In genomic region chr14:95156765-95157194, GRCh38 we compare ENCODE assay signal across 8 cellular contexts. TPM values are rescaled to one million over a fixed set of nuclear protein-coding genes. Genes with fewer than 3 reads are reported as not detected.
DNase-seq lines count a peak whose midpoint lies in the region; ATAC-seq and TF ChIP-seq lines count a peak whose summit lies in the region.

No MANE protein-coding gene starts in this region.

- H3K4me3 Mint-ChIP-seq in immature natural killer cell, result peak overlapping the region; percentile 72 to 88 (median 84)

- peak; percentile 12 for ATAC-seq in GM18870 (IDR thresholded peaks at IDR 0.05; ENCODE audit: unreplicated experiment)
- ATAC-seq in HG03097 (IDR thresholded peaks at IDR 0.05; ENCODE audit: low FRiP score, unreplicated experiment), result peak; percentile 21
- ATAC-seq in body of pancreas, result peak; percentile 45

- 0% methylated on average over 12 to 45 of the region's 61 CpGs for WGBS in body of pancreas, 2 donors

- H3K9me3 ChIP-seq in body of pancreas, result no peaks in the 10 kb centered on the region

- H3K4me3 ChIP-seq in body of pancreas, result peak overlapping the region; percentile 47 to 60

- TF ChIP-seq CTCF in 22Rv1 (IDR thresholded peaks at IDR 0.05), result no peak
- TF ChIP-seq CTCF in body of pancreas (IDR thresholded peaks at IDR 0.05), result no peak

- intact Hi-C loops in body of pancreas (cut with DNase I), result no loop called here

- peaks cover 0 to 3% (median 0%) of the 10 kb centered on the region in 3 donors for H3K27me3 Mint-ChIP-seq in immature natural killer cell (ENCODE audit: low read depth in 3 of 3)

- H3K36me3 Mint-ChIP-seq in immature natural killer cell, result no peaks in the 10 kb centered on the region

- H3K9me3 Mint-ChIP-seq in immature natural killer cell, result no peaks in the 10 kb centered on the region

- no peak for TF ChIP-seq POLR2A in body of pancreas (IDR thresholded peaks at IDR 0.05)

- H3K27me3 ChIP-seq in body of pancreas, result no peaks in the 10 kb centered on the region

- DNase-seq in SW480 (ENCODE audit: low spot score) (peak; percentile 47), body of pancreas (peak; percentile 42 to 60 (median 54)), immature natural killer cell (no peak), NCI-H526 treated with DMSO at 0.1 percent for 48 hours (lab: John Stamatoyannopoulos, UW) (no peak)
- peak; percentile 9 to 19 for DNase-seq in stimulated activated CD4-positive, alpha-beta T cell treated with anti-CD3 and anti-CD28 coated beads, Interleukin-15, amount 100 ng/mL, for 1 hour (ENCODE audit: low read depth in 1 of 2, low spot score in 1 of 2)

- H3K4me1 Mint-ChIP-seq in immature natural killer cell, result peaks cover 49 to 52% of the 10 kb centered on the region in 2 donors

- H3K27ac ChIP-seq in 22Rv1 (peak overlapping the region; percentile 94), body of pancreas (peak overlapping the region; percentile 89 to 95 (median 94))

- H3K27ac Mint-ChIP-seq in immature natural killer cell, result peak overlapping the region; percentile 68 to 89 (median 84)

- peaks cover 45% of the 10 kb centered on the region for H3K4me1 ChIP-seq in body of pancreas

- no peaks in the 10 kb centered on the region for H3K36me3 ChIP-seq in body of pancreas (replicated peaks in 1 of 2; ENCODE audit: insufficient read depth in 1 of 2, low read depth in 2 of 2)

RNA-seq across cellular contexts. Expression of gene DICER1, which starts 0.5 kb away (rescaled TPM):
- 10 to 100 TPM; 47.7 to 85.0 TPM for total RNA-seq in body of pancreas
- 10 to 100 TPM in 1 of 3 donors, 1 to 10 TPM in 2; 6.5 to 11.7 (median 7.0) TPM for polyA plus RNA-seq in immature natural killer cell

Comparison
In these comparisons a context has a peak if more than half of its experiments do, and no peak if none do; other contexts are left out.
1. DNase-seq: peak in SW480 (single experiment), body of pancreas (4 of 4) and stimulated activated CD4-positive, alpha-beta T cell treated with anti-CD3 and anti-CD28 coated beads, Interleukin-15, amount 100 ng/mL, for 1 hour (2 of 2); none in immature natural killer cell (0 of 3) and NCI-H526 treated with DMSO at 0.1 percent for 48 hours (single experiment).
2. Peak in every context shown above with its lines, with median percentiles within 50 percentile points of each other: ATAC-seq.